In the genomic region with DNA sequence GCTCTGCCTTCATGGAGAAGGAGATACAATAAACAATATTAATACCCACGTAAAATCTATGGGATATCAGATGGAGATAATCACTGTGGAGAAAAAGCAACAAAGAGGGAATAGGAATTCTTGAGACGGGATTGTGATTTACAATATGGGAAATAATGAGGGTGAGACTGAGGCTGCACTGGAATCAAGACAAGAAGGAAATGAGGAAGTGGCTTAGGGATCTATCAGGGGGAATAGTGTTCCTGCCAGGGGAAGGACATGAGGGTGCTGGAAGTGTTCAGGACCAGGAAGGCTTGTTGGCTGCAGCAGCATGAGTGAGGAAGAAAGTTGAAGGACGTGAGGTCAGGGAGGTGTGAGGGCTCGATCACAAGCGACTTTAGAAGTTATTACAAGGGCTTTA, we compare ENCODE assay signal across 6 cellular contexts.
"Had no signal": no experiment of that assay in that cellular context is flagged by ENCODE, and none has a peak within 500 bp of the region (broad histone marks: within the 10 kb centered on the region; RNA-seq: fewer than 3 reads in every experiment).

No MANE protein-coding gene starts in this region.

- H2AFZ ChIP-seq: GM23248 had no signal

- DNase-seq: GM23248, GOT3, H7, HCEC 1CT, IMR-90, KBM-7 had no signal

- H3K9ac ChIP-seq: GM23248 had no signal

- H3K4me3 ChIP-seq: GM23248 had no signal

- H3K27ac ChIP-seq: GM23248 had no signal
